7 cellular contexts compared by ENCODE assay signal in genomic region chr1:117059334-117059677, GRCh38.
DNase-seq lines count a peak whose midpoint lies in the region; ATAC-seq lines count a peak whose summit lies in the region.

No MANE protein-coding gene starts in this region.

- peak; percentile 40 for ATAC-seq in GM18502 (IDR thresholded peaks at IDR 0.05; ENCODE audit: poor library complexity, unreplicated experiment)
- ATAC-seq in HG02588 (IDR thresholded peaks at IDR 0.05; ENCODE audit: unreplicated experiment), result peak; percentile 35

- peak; percentile 82 for DNase-seq in NCI-H1105 treated with DMSO at 0.1 percent for 48 hours (lab: John Stamatoyannopoulos, UW)
- peak; percentile 69 for DNase-seq in activated CD4-positive, CD25-positive, alpha-beta regulatory T cell treated with anti-CD3 and anti-CD28 coated beads, Interleukin-2, amount 50 U/mL, for 72 hours

- H3K4me1 ChIP-seq in duodenal mucosa (ENCODE audit: control insufficient read depth in 1 of 2, insufficient read depth in 2 of 2, low read length in 2 of 2), result peaks cover 12 to 13% of the 10 kb centered on the region in 2 donors
- peaks cover 5% of the 10 kb centered on the region for H3K4me1 ChIP-seq in muscle layer of colon (ENCODE audit: insufficient read depth, low read length)
- H3K4me1 ChIP-seq in subcutaneous abdominal adipose tissue (ENCODE audit: control insufficient read depth in 5 of 5, insufficient read depth in 5 of 5, low read length in 5 of 5), result peaks cover 3 to 19% (median 13%) of the 10 kb centered on the region in 5 donors

- H3K36me3 ChIP-seq in duodenal mucosa (ENCODE audit: control insufficient read depth in 1 of 2, insufficient read depth in 2 of 2, low read length in 2 of 2), result no peaks in the 10 kb centered on the region
- no peaks in the 10 kb centered on the region for H3K36me3 ChIP-seq in muscle layer of colon (ENCODE audit: insufficient read depth, low read length)
- peaks cover 0 to 5% (median 0%) of the 10 kb centered on the region in 5 donors for H3K36me3 ChIP-seq in subcutaneous abdominal adipose tissue (ENCODE audit: control insufficient read depth in 5 of 5, insufficient read depth in 5 of 5, low read length in 5 of 5)

- H3K27me3 ChIP-seq in duodenal mucosa (ENCODE audit: control insufficient read depth in 1 of 2, insufficient read depth in 2 of 2, low read length in 2 of 2), result no peaks in the 10 kb centered on the region
- no peaks in the 10 kb centered on the region for H3K27me3 ChIP-seq in muscle layer of colon (ENCODE audit: control insufficient read depth in 1 of 2, insufficient read depth in 2 of 2, low read length in 2 of 2)
- H3K27me3 ChIP-seq in subcutaneous abdominal adipose tissue (ENCODE audit: control insufficient read depth in 5 of 5, insufficient read depth in 4 of 5, low read length in 5 of 5), result no peaks in the 10 kb centered on the region

- H3K27ac ChIP-seq in duodenal mucosa (ENCODE audit: low read depth, low read length), result peak overlapping the region; percentile 48
- no peak overlapping the region for H3K27ac ChIP-seq in muscle layer of colon (ENCODE audit: low read depth, low read length)
- no peak overlapping the region for H3K27ac ChIP-seq in subcutaneous abdominal adipose tissue (ENCODE audit: low read depth, low read length)

- H3K9me3 ChIP-seq in duodenal mucosa (ENCODE audit: control insufficient read depth in 1 of 2, low read length in 2 of 2), result no peaks in the 10 kb centered on the region
- no peaks in the 10 kb centered on the region for H3K9me3 ChIP-seq in muscle layer of colon (ENCODE audit: low read length)
- no peaks in the 10 kb centered on the region for H3K9me3 ChIP-seq in subcutaneous abdominal adipose tissue (ENCODE audit: control insufficient read depth in 5 of 5, low read length in 5 of 5)

- H3K4me3 ChIP-seq in duodenal mucosa (ENCODE audit: low read depth in 1 of 2, low read length in 2 of 2) (peak overlapping the region; percentile 95 to 97), muscle layer of colon (ENCODE audit: low read depth in 1 of 2, low read length in 2 of 2) (peak overlapping the region; percentile 73 to 90), subcutaneous abdominal adipose tissue (ENCODE audit: low read depth in 1 of 5, low read length in 5 of 5) (peak overlapping the region; percentile 87 to 97 (median 92))

- H3K9ac ChIP-seq in duodenal mucosa (ENCODE audit: low read depth in 1 of 2, low read length in 2 of 2) (peak overlapping the region; percentile 86 to 92), muscle layer of colon (ENCODE audit: low read length) (peak overlapping the region; percentile 33), subcutaneous abdominal adipose tissue (ENCODE audit: low read length in 5 of 5) (peak overlapping the region in 4 of 5 donors; percentile 51 to 65 (median 60))

Comparison
In these comparisons a context has a peak if more than half of its experiments do, and no peak if none do; other contexts are left out.
1. H3K9ac ChIP-seq: peak in every context shown above with its lines; median percentile 89 in duodenal mucosa; 60 in subcutaneous abdominal adipose tissue; 33 in muscle layer of colon.